In genomic region chr14:63833728-63834127, GRCh38 we compare ENCODE assay signal across 21 cellular contexts. TPM values are rescaled to one million over a fixed set of nuclear protein-coding genes. Genes with fewer than 3 reads are reported as not detected.
DNase-seq lines count a peak whose midpoint lies in the region; ATAC-seq and TF ChIP-seq lines count a peak whose summit lies in the region.
"Had no signal": no experiment of that assay in that cellular context is flagged by ENCODE, and none has a peak within 500 bp of the region (broad histone marks: within the 10 kb centered on the region; RNA-seq: fewer than 3 reads in every experiment).

No MANE protein-coding gene starts in this region.

- H3K9me3 ChIP-seq in DOHH2 (ENCODE audit: control insufficient read depth, insufficient read depth, low read length): no peaks in the 10 kb centered on the region
- no peaks in the 10 kb centered on the region for H3K9me3 ChIP-seq in HCT116 (ENCODE audit: control insufficient read depth in 1 of 2, insufficient read depth in 1 of 2, low read depth in 1 of 2, low read length in 2 of 2)
- H3K9me3 ChIP-seq in PC-3 (ENCODE audit: low read length): no peaks in the 10 kb centered on the region
- H3K9me3 ChIP-seq: BLaER1, SJCRH30 had no signal

- H3K27ac ChIP-seq in DOHH2 (ENCODE audit: low read depth, low read length): no peak overlapping the region
- no peak overlapping the region for H3K27ac ChIP-seq in HCT116 (ENCODE audit: low read depth, low read length)
- no peak overlapping the region for H3K27ac ChIP-seq in PC-3 (ENCODE audit: low read length)
- H3K27ac ChIP-seq: BLaER1, PC-9, SJCRH30 had no signal

- H3K27me3 Mint-ChIP-seq in activated T-helper 1 cell treated with anti-CD3 and anti-CD28 coated beads, Interleukin-12 subunit alpha, Interleukin-12 subunit beta, Interleukin-2, Interleukin-4 antibody, amounts not matched to agents 30 ng/mL and 10 ng/mL and 1 ng/mL, durations not matched to agents 14 hours and 24 hours and 36 hours (ENCODE audit: insufficient read depth): peaks cover 14% of the 10 kb centered on the region
- H3K27me3 Mint-ChIP-seq: CD4-positive, alpha-beta memory T cell had no signal

- no peak overlapping the region for H3K27ac Mint-ChIP-seq in activated T-helper 1 cell treated with anti-CD3 and anti-CD28 coated beads, Interleukin-12 subunit alpha, Interleukin-12 subunit beta, Interleukin-2, Interleukin-4 antibody, amounts not matched to agents 30 ng/mL and 10 ng/mL and 1 ng/mL, durations not matched to agents 14 hours and 24 hours and 36 hours
- H3K27ac Mint-ChIP-seq: CD4-positive, alpha-beta memory T cell; T-helper 17 cell had no signal

- no peaks in the 10 kb centered on the region for H3K9me3 Mint-ChIP-seq in activated T-helper 1 cell treated with anti-CD3 and anti-CD28 coated beads, Interleukin-12 subunit alpha, Interleukin-12 subunit beta, Interleukin-2, Interleukin-4 antibody, amounts not matched to agents 30 ng/mL and 10 ng/mL and 1 ng/mL, durations not matched to agents 14 hours and 24 hours and 36 hours
- H3K9me3 Mint-ChIP-seq: CD4-positive, alpha-beta memory T cell had no signal

- H3K36me3 Mint-ChIP-seq in activated T-helper 1 cell treated with anti-CD3 and anti-CD28 coated beads, Interleukin-12 subunit alpha, Interleukin-12 subunit beta, Interleukin-2, Interleukin-4 antibody, amounts not matched to agents 30 ng/mL and 10 ng/mL and 1 ng/mL, durations not matched to agents 14 hours and 24 hours and 36 hours (ENCODE audit: low read depth): no peaks in the 10 kb centered on the region
- H3K36me3 Mint-ChIP-seq: CD4-positive, alpha-beta memory T cell had no signal

- H3K4me3 Mint-ChIP-seq in activated T-helper 1 cell treated with anti-CD3 and anti-CD28 coated beads, Interleukin-12 subunit alpha, Interleukin-12 subunit beta, Interleukin-2, Interleukin-4 antibody, amounts not matched to agents 30 ng/mL and 10 ng/mL and 1 ng/mL, durations not matched to agents 14 hours and 24 hours and 36 hours: no peak overlapping the region
- H3K4me3 Mint-ChIP-seq: CD4-positive, alpha-beta memory T cell had no signal

- intact Hi-C loops in HCT116 (cut with micrococcal nuclease): no loop called here
- intact Hi-C loops in PC-3 (cut with micrococcal nuclease): no loop called here
- intact Hi-C loops in activated T-helper 1 cell treated with anti-CD3 and anti-CD28 coated beads, Interleukin-12 subunit alpha, Interleukin-12 subunit beta, Interleukin-2, Interleukin-4 antibody, amounts not matched to agents 30 ng/mL and 10 ng/mL and 1 ng/mL, durations not matched to agents 14 hours and 24 hours and 36 hours (cut with micrococcal nuclease): no loop called here

- no peaks in the 10 kb centered on the region for H3K79me2 ChIP-seq in DOHH2 (ENCODE audit: control insufficient read depth, low read length)
- H3K79me2 ChIP-seq in HCT116 (ENCODE audit: insufficient read depth, low read length): no peaks in the 10 kb centered on the region
- H3K79me2 ChIP-seq in PC-3 (ENCODE audit: low read length): no peaks in the 10 kb centered on the region

- no peaks in the 10 kb centered on the region for H3K4me1 ChIP-seq in DOHH2 (ENCODE audit: control insufficient read depth, low read length)
- H3K4me1 ChIP-seq in HCT116 (ENCODE audit: control insufficient read depth in 1 of 2, insufficient read depth in 2 of 2, low read length in 2 of 2): no peaks in the 10 kb centered on the region
- no peaks in the 10 kb centered on the region for H3K4me1 ChIP-seq in PC-3 (ENCODE audit: insufficient read depth, low read length)
- H3K4me1 ChIP-seq: BLaER1, SJCRH30 had no signal

- no peak overlapping the region for H2AFZ ChIP-seq in HCT116 (ENCODE audit: low read depth, low read length, poor library complexity, severe bottlenecking)
- H2AFZ ChIP-seq in PC-3 (ENCODE audit: low read length): no peak overlapping the region
- H2AFZ ChIP-seq: PC-9 had no signal

- H3K4me2 ChIP-seq in DOHH2 (ENCODE audit: low read length): no peak overlapping the region
- no peak overlapping the region for H3K4me2 ChIP-seq in HCT116 (ENCODE audit: low read length)
- no peak overlapping the region for H3K4me2 ChIP-seq in PC-3 (ENCODE audit: low read length)
- H3K4me2 ChIP-seq: BLaER1, PC-9 had no signal

- H3K4me1 Mint-ChIP-seq in activated T-helper 1 cell treated with anti-CD3 and anti-CD28 coated beads, Interleukin-12 subunit alpha, Interleukin-12 subunit beta, Interleukin-2, Interleukin-4 antibody, amounts not matched to agents 30 ng/mL and 10 ng/mL and 1 ng/mL, durations not matched to agents 14 hours and 24 hours and 36 hours (ENCODE audit: low read depth): no peaks in the 10 kb centered on the region
- H3K4me1 Mint-ChIP-seq: CD4-positive, alpha-beta memory T cell; T-helper 17 cell had no signal

- TF ChIP-seq POLR2A in HCT116 (IDR thresholded peaks at IDR 0.05; ENCODE audit: borderline replicate concordance, extremely low read depth, insufficient read depth, insufficient read length): no peak

- ATAC-seq in HCT116 (peak; percentile 59; the same call in 1 of the 2 replicates), PC-3 (peak; percentile 80), GM21619 (IDR thresholded peaks at IDR 0.05; ENCODE audit: unreplicated experiment) (no peak), HG02938 (IDR thresholded peaks at IDR 0.05; ENCODE audit: unreplicated experiment) (no peak)
- ATAC-seq: K562, T-helper 17 cell had no signal

- H3K36me3 ChIP-seq in DOHH2 (ENCODE audit: control insufficient read depth, low read length) (no peaks in the 10 kb centered on the region), HCT116 (ENCODE audit: control insufficient read depth in 1 of 2, insufficient read depth in 2 of 2, low read length in 2 of 2) (no peaks in the 10 kb centered on the region), PC-3 (ENCODE audit: low read depth, low read length) (no peaks in the 10 kb centered on the region)
- H3K36me3 ChIP-seq: BLaER1, SJCRH30 had no signal

- H4K20me1 ChIP-seq in DOHH2 (ENCODE audit: control insufficient read depth, insufficient read depth, low read depth, low read length) (no peaks in the 10 kb centered on the region), HCT116 (ENCODE audit: insufficient read depth) (no peaks in the 10 kb centered on the region), PC-3 (ENCODE audit: low read length) (no peaks in the 10 kb centered on the region)
- H4K20me1 ChIP-seq: BLaER1 had no signal

- CTCF ChIA-PET in HCT116 (lab: Charles Lee): interaction anchor here (1.6 kb wide), 1 partner anchor 13 kb away, joined by 4 read pairs; no protein-coding TSS in a partner anchor
- CTCF ChIA-PET in PC-3 (lab: Charles Lee): no interaction called here

- H3K9ac ChIP-seq in HCT116 (ENCODE audit: low read length) (no peak overlapping the region), PC-3 (ENCODE audit: low read length) (no peak overlapping the region)
- H3K9ac ChIP-seq: BLaER1 had no signal

- DNase-seq in HCT116 (ENCODE audit: low read depth, low spot score) (no peak), PC-3 (peak; percentile 19), fibroblast of villous mesenchyme (ENCODE audit: low read depth) (no peak), GM19238 (ENCODE audit: insufficient read length, low spot score) (no peak)
- no peak for DNase-seq in activated T-helper 1 cell treated with anti-CD3 and anti-CD28 coated beads, Interleukin-12 subunit alpha, Interleukin-12 subunit beta, Interleukin-2, Interleukin-4 antibody, amounts not matched to agents 30 ng/mL and 10 ng/mL and 1 ng/mL, durations not matched to agents 14 hours and 24 hours and 36 hours (ENCODE audit: low spot score)
- DNase-seq: CD4-positive, alpha-beta memory T cell; DMS53; HCEC 1CT; MV-4-11; NCI-H1417 treated with DMSO at 0.1 percent for 48 hours; NCI-H2029; NCI-H510A; NCI-H748 treated with DMSO at 0.1 percent for 48 hours; PC-9; SJCRH30; T-helper 17 cell had no signal

- H3K9me2 ChIP-seq in DOHH2 (replicated peaks; ENCODE audit: control insufficient read depth, low read length) (no peaks in the 10 kb centered on the region), HCT116 (ENCODE audit: insufficient read depth) (no peaks in the 10 kb centered on the region), PC-3 (replicated peaks; ENCODE audit: low read length) (no peaks in the 10 kb centered on the region)

- H3K27me3 ChIP-seq in DOHH2 (ENCODE audit: control insufficient read depth, low read length): no peaks in the 10 kb centered on the region
- H3K27me3 ChIP-seq in HCT116 (ENCODE audit: insufficient read depth, low read length): no peaks in the 10 kb centered on the region
- no peaks in the 10 kb centered on the region for H3K27me3 ChIP-seq in PC-3 (ENCODE audit: low read length)
- H3K27me3 ChIP-seq: BLaER1, SJCRH30 had no signal

- TF ChIP-seq CTCF in DOHH2 (IDR thresholded peaks at IDR 0.05; ENCODE audit: low read depth, low read length, poor library complexity, severe bottlenecking) (peak; percentile 39), HCT116 (IDR thresholded peaks at IDR 0.05 in 2 of 3, conservative IDR thresholded peaks at IDR 0.05 in 1 of 3; ENCODE audit: borderline replicate concordance in 1 of 3, insufficient read depth in 1 of 3, low read depth in 2 of 3, low read length in 2 of 3) (peak in 2 of 3 experiments; percentile 15 to 30; a peak in 3 of 6 replicates), PC-3 (conservative IDR thresholded peaks at IDR 0.05; ENCODE audit: low read depth, low read length) (peak; percentile 38; the same call in 1 of the 2 replicates), fibroblast of villous mesenchyme (IDR thresholded peaks at IDR 0.05; ENCODE audit: insufficient read depth, low read depth, low read length) (peak; percentile 7)

- H3K4me3 ChIP-seq in DOHH2 (ENCODE audit: low read length) (no peak overlapping the region), HCT116 (replicated peaks in 1 of 2; ENCODE audit: low read depth in 1 of 2, low read length in 2 of 2) (no peak overlapping the region), PC-3 (ENCODE audit: low read length) (no peak overlapping the region), fibroblast of villous mesenchyme (ENCODE audit: low read depth, low read length) (no peak overlapping the region)
- H3K4me3 ChIP-seq: BLaER1, K562, PC-9, SJCRH30 had no signal

- no TSS peak for BruUV-seq in HCT116 (replicated peaks; lab: Mats Ljungman, UMichigan)
- no TSS peak for BruUV-seq in PC-3 (replicated peaks; lab: Mats Ljungman, UMichigan)

- H3F3A ChIP-seq in DOHH2 (ENCODE audit: control insufficient read depth, insufficient read depth): no peaks in the 10 kb centered on the region
- no peaks in the 10 kb centered on the region for H3F3A ChIP-seq in PC-3 (ENCODE audit: low read length, unreplicated experiment)

- POLR2A ChIA-PET in HCT116 (lab: Charles Lee) (no interaction called here), PC-3 (lab: Charles Lee; ENCODE audit: unreplicated experiment) (no interaction called here)

- TF ChIP-seq RAD21 in HCT116 (IDR thresholded peaks at IDR 0.05; ENCODE audit: low read depth): peak; percentile 23; the same call in 1 of the 2 replicates

- RAD21 ChIA-PET in HCT116 (lab: Charles Lee; ENCODE audit: low non-redundant PET in 1 of 2, low total read pairs in 2 of 2, uncharacterized antibody in 2 of 2, unreplicated experiment in 2 of 2): no interaction called here

RNA-seq across cellular contexts. Expression of gene SYNE2, which starts 19.1 kb away (rescaled TPM):
- 28.8 TPM for total RNA-seq in HCT116 (2021; ENCODE audit: unreplicated experiment)
- 21.4 and 23.6 TPM in 2 replicates for polyA plus RNA-seq in HCT116 (2012)
- total RNA-seq in PC-3 (2014; rRNA removed): 16.0 and 20.7 TPM in 2 replicates
- 13.4 and 15.8 TPM in 2 replicates for total RNA-seq in fibroblast of villous mesenchyme
- total RNA-seq in activated T-helper 1 cell treated with anti-CD3 and anti-CD28 coated beads, Interleukin-12 subunit alpha, Interleukin-12 subunit beta, Interleukin-2, Interleukin-4 antibody, amounts not matched to agents 30 ng/mL and 10 ng/mL and 1 ng/mL, durations not matched to agents 14 hours and 24 hours and 36 hours: 25.1 and 26.9 TPM in 2 replicates

Comparison
In these comparisons a context has a peak if more than half of its experiments do, and no peak if none do; other contexts are left out.
1. ATAC-seq: peak in HCT116 (single experiment) and PC-3 (single experiment); none in GM21619 (single experiment) and HG02938 (single experiment).
2. Peak in every context shown above with its lines, with median percentiles within 50 percentile points of each other: CTCF ChIP-seq.